8 cellular contexts compared by ENCODE assay signal in the genomic region with DNA sequence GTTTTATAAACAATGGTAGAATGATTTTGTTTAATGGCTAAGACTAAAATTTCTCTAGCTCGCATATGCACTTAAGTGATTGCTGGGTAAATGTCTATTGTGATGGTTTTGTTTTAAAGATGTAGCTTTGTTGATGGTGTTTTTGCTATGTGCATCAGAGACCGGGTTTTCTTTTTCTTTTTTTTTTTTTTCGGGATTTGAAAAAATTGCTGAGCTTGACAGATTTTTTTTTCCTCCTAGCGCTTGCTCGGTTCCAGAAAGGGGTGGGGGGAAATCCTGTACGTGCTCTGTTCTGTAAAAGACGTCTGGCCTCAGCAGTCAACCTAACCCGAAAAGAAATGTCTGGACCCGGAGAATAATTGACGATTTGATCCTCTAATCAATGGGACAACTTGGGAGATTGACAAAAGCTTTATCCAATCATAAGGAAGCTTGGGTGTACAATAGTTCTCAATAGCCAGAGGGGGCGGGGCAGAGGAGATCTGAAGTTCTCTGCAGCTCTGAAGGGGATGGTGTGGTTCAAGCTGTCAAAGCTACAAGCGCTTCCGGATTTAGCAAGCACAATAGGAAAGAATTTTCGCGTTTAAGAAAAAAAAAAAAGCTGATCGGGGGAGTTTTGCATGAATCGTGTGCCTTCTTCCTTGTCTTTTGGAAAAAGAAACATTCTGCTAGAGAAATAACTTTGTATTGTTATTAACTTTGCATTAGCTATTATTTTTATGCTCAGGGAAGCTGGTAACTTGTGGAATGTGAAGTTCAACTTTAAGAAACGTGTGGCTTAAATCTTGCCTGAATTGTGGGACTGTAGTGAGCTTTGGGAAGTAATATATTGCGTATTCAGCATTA. TPM values are rescaled to one million over a fixed set of nuclear protein-coding genes. Genes with fewer than 3 reads are reported as not detected.
DNase-seq lines count a peak whose midpoint lies in the region; ATAC-seq, FAIRE-seq and TF ChIP-seq lines count a peak whose summit lies in the region.

No MANE protein-coding gene starts in this region.

- H3K27me3 Mint-ChIP-seq in MCF 10A (ENCODE audit: insufficient read depth, unreplicated experiment) = no peaks in the 10 kb centered on the region

- intact Hi-C loops in MCF 10A (cut with micrococcal nuclease) (loop anchor here (1.0 to 2.0 kb wide), 2 partner anchors 260 to 375 kb away; no protein-coding TSS in a partner anchor), sigmoid colon (cut with DNase I) (loop anchor here (10.0 kb wide), 1 partner anchor 647 kb away; a partner anchor contains a TSS)

- peak overlapping the region; percentile 95 to 97 (median 96) for H3K27ac ChIP-seq in sigmoid colon

- no peak for TF ChIP-seq EP300 in sigmoid colon (IDR thresholded peaks at IDR 0.05)

- no TSS peak for BruUV-seq in MCF 10A (replicated peaks; lab: Mats Ljungman, UMichigan)

- WGBS in sigmoid colon, 2 donors = 2% methylated on average over 19 of the region's 19 CpGs

- FAIRE-seq in TTC549 (lab: Jason Lieb, UNC) = peak; percentile 99

- peak overlapping the region; percentile 44 for H3K4me3 ChIP-seq in iPS-11a (ENCODE audit: low read depth, low read length)
- H3K4me3 ChIP-seq in sigmoid colon = peak overlapping the region; percentile 45 to 60 (median 54)

- no peaks in the 10 kb centered on the region for H3K27me3 ChIP-seq in sigmoid colon

- POLR2A ChIA-PET in MCF 10A (lab: Yijun Ruan, JAX) = interaction anchor here (0.6 to 7.5 kb wide), 40 partner anchors 8 to 1071 kb away, joined by 3 to 369 read pairs (median 5); a partner anchor contains a TSS

- no peaks in the 10 kb centered on the region for H3K9me3 ChIP-seq in sigmoid colon

- CTCF ChIA-PET in MCF 10A (lab: Yijun Ruan, JAX) = interaction anchor here (0.6 to 6.2 kb wide), 17 partner anchors 9 to 919 kb away, joined by 3 to 77 read pairs (median 4); no protein-coding TSS in a partner anchor

- DNase-seq in GM13977 (ENCODE audit: low spot score) (peak; percentile 83), NCI-H2107 treated with DMSO at 0.1 percent for 48 hours (lab: John Stamatoyannopoulos, UW; ENCODE audit: unreplicated experiment) (peak; percentile 98), MCF 10A (ENCODE audit: unreplicated experiment) (peak; percentile 100), sigmoid colon (peak; percentile 95), GF-D8 (lab: John Stamatoyannopoulos, UW) (no peak)

- peak; percentile 69 for ATAC-seq in HG03060 (IDR thresholded peaks at IDR 0.05; ENCODE audit: low read depth, unreplicated experiment)

- no peaks in the 10 kb centered on the region for H3K9me3 Mint-ChIP-seq in MCF 10A (ENCODE audit: unreplicated experiment)

- TF ChIP-seq POLR2A in sigmoid colon (IDR thresholded peaks at IDR 0.05) = no peak

- peaks cover 0 to 46% (median 42%) of the 10 kb centered on the region in 4 donors for H3K4me1 ChIP-seq in sigmoid colon

- peak overlapping the region; percentile 94 for H3K4me3 Mint-ChIP-seq in MCF 10A (ENCODE audit: unreplicated experiment)

- peaks cover 42% of the 10 kb centered on the region for H3K4me1 Mint-ChIP-seq in MCF 10A (ENCODE audit: insufficient read depth, unreplicated experiment)

- in situ Hi-C loops in GM13977 (cut with MboI; ENCODE audit: low pct_unique_long_range_greater_than_20kb, low sequenced_read_pairs, unreplicated experiment) = no loop called here

- TF ChIP-seq CTCF in GM13977 (IDR thresholded peaks at IDR 0.05; ENCODE audit: extremely low read depth, insufficient read depth, missing control alignments) (no peak), MCF 10A (IDR thresholded peaks at IDR 0.05; ENCODE audit: unreplicated experiment) (no peak), sigmoid colon (IDR thresholded peaks at IDR 0.05) (no peak)

- H3K36me3 ChIP-seq in sigmoid colon = no peaks in the 10 kb centered on the region

- H3K27ac Mint-ChIP-seq in MCF 10A (ENCODE audit: low read depth, unreplicated experiment) = peak overlapping the region; percentile 96

- H3K36me3 Mint-ChIP-seq in MCF 10A (ENCODE audit: insufficient read depth, unreplicated experiment) = peaks cover 8% of the 10 kb centered on the region

RNA-seq across cellular contexts. Expression of a gene that starts 4.5 kb away (rescaled TPM):
- 47.4 and 54.8 TPM in 2 replicates for total RNA-seq in MCF 10A (2022)
- 100 to 1,000 TPM in 1 of 4 donors, 10 to 100 TPM in 3; 79.7 to 154 (median 89.1) TPM for total RNA-seq in sigmoid colon
- 1 to 10 TPM; 2.3 to 7.6 (median 4.2) TPM for polyA plus RNA-seq in sigmoid colon
